Comparison of ENCODE assay signal across 16 cellular contexts in genomic region chr9:110691002-110691549, GRCh38. TPM values are rescaled to one million over a fixed set of nuclear protein-coding genes. Genes with fewer than 3 reads are reported as not detected.
A peak's percentile ranks its signal among the peaks of the same experiment; 100 is the strongest.
DNase-seq lines count a peak whose midpoint lies in the region; ATAC-seq, FAIRE-seq and TF ChIP-seq lines count a peak whose summit lies in the region.
"Had no signal": no experiment of that assay in that cellular context is flagged by ENCODE, and none has a peak within 500 bp of the region (broad histone marks: within the 10 kb centered on the region; RNA-seq: fewer than 3 reads in every experiment).

No MANE protein-coding gene starts in this region.

- no peak overlapping the region for H2BK15ac ChIP-seq in H1 (ENCODE audit: low read length)

- H3K27ac ChIP-seq in PC-3 (ENCODE audit: low read length) (no peak overlapping the region), H1 (ENCODE audit: low read depth, low read length) (no peak overlapping the region)
- H3K27ac ChIP-seq: cardiac muscle cell, heart left ventricle, parathyroid adenoma, spleen had no signal

- no peak overlapping the region for H2AK5ac ChIP-seq in H1 (ENCODE audit: low read depth, low read length)

- H3K9ac ChIP-seq in PC-3 (ENCODE audit: low read length) = no peak overlapping the region
- no peak overlapping the region for H3K9ac ChIP-seq in H1 (replicated peaks in 1 of 4; ENCODE audit: extremely low read depth in 1 of 4, low read depth in 3 of 4, low read length in 3 of 4)
- H3K9ac ChIP-seq: parathyroid adenoma had no signal

- ATAC-seq in PC-3 = no peak
- ATAC-seq in sciatic nerve = peak; percentile 42
- ATAC-seq: heart left ventricle had no signal

- H2BK20ac ChIP-seq in H1 (ENCODE audit: low read length) = no peak overlapping the region

- no peak overlapping the region for H4K5ac ChIP-seq in H1 (ENCODE audit: insufficient read length, low read depth, low read length)

- H2BK5ac ChIP-seq in H1 (ENCODE audit: low read depth, low read length) = no peak overlapping the region

- no peak overlapping the region for H4K8ac ChIP-seq in H1 (ENCODE audit: extremely low read depth, insufficient read depth, low read length)

- no peak overlapping the region for H2AFZ ChIP-seq in PC-3 (ENCODE audit: low read length)
- peak overlapping the region; percentile 35; the same call in 1 of the 2 replicates for H2AFZ ChIP-seq in H1 (ENCODE audit: low read length)
- H2AFZ ChIP-seq: parathyroid adenoma had no signal

- 92% methylated on average over 5 of the region's 5 CpGs; no CpG with 5 or more reads in 1 of the 2 experiments for WGBS in H1 (ENCODE audit: extremely low coverage in 1 of 2, insufficient coverage in 1 of 2, insufficient read length in 1 of 2, insufficient replicate concordance in 2 of 2, low coverage in 1 of 2, low lambda C conversion rate in 2 of 2, missing lambda C conversion rate in 1 of 2), 2 experiments

- H3K79me2 ChIP-seq in PC-3 (ENCODE audit: low read length) = no peaks in the 10 kb centered on the region
- no peaks in the 10 kb centered on the region for H3K79me2 ChIP-seq in H1 (ENCODE audit: control insufficient read depth in 1 of 2, insufficient read depth in 2 of 2, low read length in 2 of 2)
- H3K79me2 ChIP-seq: parathyroid adenoma had no signal

- H3K27me3 ChIP-seq in PC-3 (ENCODE audit: low read length) (no peaks in the 10 kb centered on the region), H1 (replicated peaks in 1 of 4; ENCODE audit: control insufficient read depth in 3 of 4, extremely low read depth in 1 of 4, insufficient read depth in 3 of 4, low read length in 3 of 4) (no peaks in the 10 kb centered on the region)
- H3K27me3 ChIP-seq: heart left ventricle, spleen had no signal

- no peak for TF ChIP-seq POLR2A in H1 (IDR thresholded peaks at IDR 0.05; ENCODE audit: control extremely low read depth in 1 of 2, low read depth in 2 of 2, low read length in 2 of 2)

- no peak overlapping the region for H3K4me3 ChIP-seq in PC-3 (ENCODE audit: low read length)
- no peak overlapping the region for H3K4me3 ChIP-seq in H1 (ENCODE audit: extremely low read depth in 1 of 4, insufficient read depth in 2 of 4, low read depth in 3 of 4, low read length in 4 of 4)
- H3K4me3 ChIP-seq: cardiac muscle cell, heart left ventricle, spleen had no signal

- H3K36me3 ChIP-seq in PC-3 (ENCODE audit: low read depth, low read length) (no peaks in the 10 kb centered on the region), H1 (ENCODE audit: control insufficient read depth in 2 of 4, insufficient read depth in 4 of 4, low read length in 3 of 4) (no peaks in the 10 kb centered on the region)
- H3K36me3 ChIP-seq: cardiac muscle cell, heart left ventricle, spleen had no signal

- H4K20me1 ChIP-seq in PC-3 (ENCODE audit: low read length) (no peaks in the 10 kb centered on the region), H1 (replicated peaks in 1 of 2; ENCODE audit: control insufficient read depth in 1 of 2, insufficient read depth in 2 of 2, low read length in 2 of 2) (no peaks in the 10 kb centered on the region)

- no TSS peak for BruUV-seq in PC-3 (replicated peaks; lab: Mats Ljungman, UMichigan)

- H3F3A ChIP-seq in PC-3 (ENCODE audit: low read length, unreplicated experiment) = no peaks in the 10 kb centered on the region

- H3K4me1 ChIP-seq in PC-3 (ENCODE audit: insufficient read depth, low read length) = peaks cover 6% of the 10 kb centered on the region
- H3K4me1 ChIP-seq in H1 (replicated peaks in 1 of 4; ENCODE audit: control insufficient read depth in 3 of 4, insufficient read depth in 4 of 4, low read length in 3 of 4) = no peaks in the 10 kb centered on the region
- H3K4me1 ChIP-seq: heart left ventricle, parathyroid adenoma, spleen had no signal

- CTCF ChIA-PET in activated CD4-positive, alpha-beta T cell treated with anti-CD3 and anti-CD28 coated beads, Interleukin-2, amount 10 ng/mL, durations not matched to agents 7 days and 5 days (lab: Charles Lee) = no interaction called here
- CTCF ChIA-PET in PC-3 (lab: Charles Lee) = no interaction called here
- CTCF ChIA-PET in H1 (lab: Charles Lee; ENCODE audit: partially characterized antibody) = no interaction called here

- H3K4me2 ChIP-seq in PC-3 (ENCODE audit: low read length) = no peak overlapping the region
- H3K4me2 ChIP-seq in H1 (ENCODE audit: insufficient read depth in 1 of 2, low read depth in 2 of 2, low read length in 2 of 2) = no peak overlapping the region

- H3K23ac ChIP-seq in H1 (ENCODE audit: insufficient read length) = no peak overlapping the region

- no peak overlapping the region for H3K56ac ChIP-seq in H1 (replicated peaks; ENCODE audit: insufficient read length, low read depth, low read length)

- H2BK12ac ChIP-seq in H1 (ENCODE audit: low read depth, low read length) = no peak overlapping the region

- no peaks in the 10 kb centered on the region for H3K9me3 Mint-ChIP-seq in activated CD4-positive, alpha-beta T cell treated with anti-CD3 and anti-CD28 coated beads, Interleukin-2, amount 10 ng/mL, durations not matched to agents 7 days and 5 days

- TF ChIP-seq CTCF in PC-3 (conservative IDR thresholded peaks at IDR 0.05; ENCODE audit: low read depth, low read length) (no peak), H1 (IDR thresholded peaks at IDR 0.05; ENCODE audit: control extremely low read depth in 1 of 3, insufficient read depth in 1 of 3, low read depth in 1 of 3, low read length in 3 of 3) (no peak)

- H3K18ac ChIP-seq in H1 (ENCODE audit: extremely low read depth, low read length) = no peak overlapping the region

- H3K36me3 Mint-ChIP-seq in activated CD4-positive, alpha-beta T cell treated with anti-CD3 and anti-CD28 coated beads, Interleukin-2, amount 10 ng/mL, durations not matched to agents 7 days and 5 days (ENCODE audit: low read depth) = no peaks in the 10 kb centered on the region

- no peaks in the 10 kb centered on the region for H3K27me3 Mint-ChIP-seq in activated CD4-positive, alpha-beta T cell treated with anti-CD3 and anti-CD28 coated beads, Interleukin-2, amount 10 ng/mL, durations not matched to agents 7 days and 5 days

- H3K23me2 ChIP-seq in H1 (ENCODE audit: low read depth, low read length) = no peaks in the 10 kb centered on the region

- no peak overlapping the region for H2BK120ac ChIP-seq in H1 (replicated peaks; ENCODE audit: low read depth, low read length)

- no peak overlapping the region for H4K91ac ChIP-seq in H1 (replicated peaks; ENCODE audit: insufficient read length, low read length)

- H3K4ac ChIP-seq in H1 (replicated peaks; ENCODE audit: insufficient read length, low read depth, low read length) = no peak overlapping the region

- TF ChIP-seq RAD21 in H1 (IDR thresholded peaks at IDR 0.05 in 1 of 2, conservative IDR thresholded peaks at IDR 0.05 in 1 of 2; ENCODE audit: low read depth in 2 of 2, low read length in 2 of 2) = no peak

- intact Hi-C loops in PC-3 (cut with micrococcal nuclease) = no loop called here
- intact Hi-C loops in sciatic nerve (cut with DNase I) = no loop called here

- TF ChIP-seq EP300 in H1 (IDR thresholded peaks at IDR 0.05; ENCODE audit: borderline replicate concordance in 1 of 2, low read depth in 2 of 2, low read length in 2 of 2) = no peak

- no peaks in the 10 kb centered on the region for H3K4me1 Mint-ChIP-seq in activated CD4-positive, alpha-beta T cell treated with anti-CD3 and anti-CD28 coated beads, Interleukin-2, amount 10 ng/mL, durations not matched to agents 7 days and 5 days

- peak; percentile 17 for DNase-seq in activated CD4-positive, alpha-beta T cell treated with anti-CD3 and anti-CD28 coated beads, Interleukin-2, amount 10 ng/mL, durations not matched to agents 7 days and 5 days
- DNase-seq in activated CD4-positive, alpha-beta T cell treated with anti-CD3 and anti-CD28 coated beads, Interleukin-2, amount 50 U/mL, for 48 hours = no peak
- DNase-seq in PC-3 = peak; percentile 27
- DNase-seq in H1 (ENCODE audit: low read depth in 1 of 2, low spot score in 2 of 2) = no peak
- DNase-seq in sciatic nerve (ENCODE audit: low spot score) = no peak
- DNase-seq in NCI-H345 (lab: John Stamatoyannopoulos, UW) = no peak
- DNase-seq in amniotic stem cell (lab: John Stamatoyannopoulos, UW) = no peak
- no peak for DNase-seq in activated effector memory CD4-positive, alpha-beta T cell treated with Interleukin-2 at 50 U/mL for 16 hours
- DNase-seq: activated gamma-delta T cell, COR-L47, heart left ventricle, NCI-H2081, Right ventricle myocardium superior, spleen had no signal

- H3K79me1 ChIP-seq in H1 (ENCODE audit: low read depth, low read length) = no peaks in the 10 kb centered on the region

- H3K9me3 ChIP-seq in PC-3 (ENCODE audit: low read length) = no peaks in the 10 kb centered on the region
- H3K9me3 ChIP-seq in H1 (ENCODE audit: insufficient read depth in 2 of 2, low read depth in 1 of 2, low read length in 1 of 2) = no peaks in the 10 kb centered on the region
- H3K9me3 ChIP-seq: heart left ventricle, spleen had no signal

- FAIRE-seq in H1 (lab: Jason Lieb, UNC) = no peak

- H3K14ac ChIP-seq in H1 (ENCODE audit: insufficient read length) = no peak overlapping the region

- no peak overlapping the region for H3K4me3 Mint-ChIP-seq in activated CD4-positive, alpha-beta T cell treated with anti-CD3 and anti-CD28 coated beads, Interleukin-2, amount 10 ng/mL, durations not matched to agents 7 days and 5 days

- no peaks in the 10 kb centered on the region for H3K9me2 ChIP-seq in PC-3 (replicated peaks; ENCODE audit: low read length)

- no peak overlapping the region for H3K27ac Mint-ChIP-seq in activated CD4-positive, alpha-beta T cell treated with anti-CD3 and anti-CD28 coated beads, Interleukin-2, amount 10 ng/mL, durations not matched to agents 7 days and 5 days

- POLR2A ChIA-PET in activated CD4-positive, alpha-beta T cell treated with anti-CD3 and anti-CD28 coated beads, Interleukin-2, amount 10 ng/mL, durations not matched to agents 7 days and 5 days (lab: Charles Lee) = no interaction called here
- POLR2A ChIA-PET in PC-3 (lab: Charles Lee; ENCODE audit: unreplicated experiment) = no interaction called here
- POLR2A ChIA-PET in H1 (lab: Charles Lee; ENCODE audit: partially characterized antibody) = no interaction called here

RNA-seq across cellular contexts. Expression of gene MUSK, which starts 22.5 kb away (rescaled TPM):
- total RNA-seq in activated CD4-positive, alpha-beta T cell treated with anti-CD3 and anti-CD28 coated beads, Interleukin-2, amount 10 ng/mL, durations not matched to agents 7 days and 5 days = not detected
- total RNA-seq in PC-3 (2014; rRNA removed) (not detected in 2 replicates), sciatic nerve (0.62 TPM)
- total RNA-seq in H1 (2021; fragmentation: NEBNext Ultra II Directional; extraction: Animal tissue kit (Norgen Biotek cat#: 25700)) = not detected in 2 replicates
- polyA plus RNA-seq in H1 (2011; rRNA removed) = not detected in 2 replicates
- polyA plus RNA-seq in H1 (2011; cell fraction: cytosol; rRNA removed) = not detected
- polyA plus RNA-seq in H1 (2011; cell fraction: nucleus; rRNA removed) = not detected
- polyA plus RNA-seq in H1 (2012, experiment 1 of 2) = not detected in 4 replicates
- polyA plus RNA-seq in H1 (2012, experiment 2 of 2) = not detected
- not detected for polyA plus RNA-seq in H1 (2013, experiment 1 of 2)
- 0.02 TPM for polyA plus RNA-seq in H1 (2013, experiment 2 of 2)
- not detected in 2 replicates for polyA minus RNA-seq in H1 (2011; rRNA and poly(A)+ RNA removed)
- polyA minus RNA-seq in H1 (2011; cell fraction: cytosol; rRNA and poly(A)+ RNA removed) = not detected
- polyA minus RNA-seq in H1 (2011; cell fraction: nucleus; rRNA and poly(A)+ RNA removed) = not detected
- total RNA-seq: cardiac muscle cell had no signal
- polyA plus RNA-seq: cardiac muscle cell had no signal

Comparison
In these comparisons a context has a peak if more than half of its experiments do, and no peak if none do; other contexts are left out.
1. DNase-seq: peak in activated CD4-positive, alpha-beta T cell treated with anti-CD3 and anti-CD28 coated beads, Interleukin-2, amount 10 ng/mL, durations not matched to agents 7 days and 5 days (single experiment) and PC-3 (single experiment); none in activated CD4-positive, alpha-beta T cell treated with anti-CD3 and anti-CD28 coated beads, Interleukin-2, amount 50 U/mL, for 48 hours (0 of 2), H1 (0 of 2), sciatic nerve (single experiment), NCI-H345 (single experiment), amniotic stem cell (single experiment) and activated effector memory CD4-positive, alpha-beta T cell treated with Interleukin-2 at 50 U/mL for 16 hours (single experiment).